In the genomic region with DNA sequence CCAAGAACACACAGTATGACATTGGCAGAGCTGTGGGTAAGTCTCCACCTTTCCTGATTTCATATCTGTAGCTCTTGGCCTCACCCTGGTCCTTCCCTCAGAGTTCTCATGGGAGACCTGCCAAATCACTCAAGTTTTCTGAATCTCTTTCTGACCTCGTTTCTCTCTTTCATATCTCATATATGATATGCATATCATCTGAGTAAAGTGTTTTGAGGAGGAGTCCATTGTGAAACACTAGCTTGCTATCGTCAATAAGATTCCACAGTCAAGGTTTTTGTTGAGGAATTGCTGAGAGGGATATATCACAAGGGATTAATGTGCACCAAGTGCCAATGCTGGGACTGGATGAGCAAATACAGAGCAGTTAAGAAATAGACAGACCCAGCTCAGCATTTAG, we compare ENCODE assay signal across 9 cellular contexts.
"Had no signal": no experiment of that assay in that cellular context is flagged by ENCODE, and none has a peak within 500 bp of the region (broad histone marks: within the 10 kb centered on the region; RNA-seq: fewer than 3 reads in every experiment).

No MANE protein-coding gene starts in this region.

- DNase-seq: H7, HFFc6, IMR-90, KG1 had no signal

- ATAC-seq: GM23338, HCT116, K562 had no signal

- FAIRE-seq: H1, HTR-8/SVneo, K562 had no signal
